Comparison of ENCODE assay signal across 8 cellular contexts in the genomic region with DNA sequence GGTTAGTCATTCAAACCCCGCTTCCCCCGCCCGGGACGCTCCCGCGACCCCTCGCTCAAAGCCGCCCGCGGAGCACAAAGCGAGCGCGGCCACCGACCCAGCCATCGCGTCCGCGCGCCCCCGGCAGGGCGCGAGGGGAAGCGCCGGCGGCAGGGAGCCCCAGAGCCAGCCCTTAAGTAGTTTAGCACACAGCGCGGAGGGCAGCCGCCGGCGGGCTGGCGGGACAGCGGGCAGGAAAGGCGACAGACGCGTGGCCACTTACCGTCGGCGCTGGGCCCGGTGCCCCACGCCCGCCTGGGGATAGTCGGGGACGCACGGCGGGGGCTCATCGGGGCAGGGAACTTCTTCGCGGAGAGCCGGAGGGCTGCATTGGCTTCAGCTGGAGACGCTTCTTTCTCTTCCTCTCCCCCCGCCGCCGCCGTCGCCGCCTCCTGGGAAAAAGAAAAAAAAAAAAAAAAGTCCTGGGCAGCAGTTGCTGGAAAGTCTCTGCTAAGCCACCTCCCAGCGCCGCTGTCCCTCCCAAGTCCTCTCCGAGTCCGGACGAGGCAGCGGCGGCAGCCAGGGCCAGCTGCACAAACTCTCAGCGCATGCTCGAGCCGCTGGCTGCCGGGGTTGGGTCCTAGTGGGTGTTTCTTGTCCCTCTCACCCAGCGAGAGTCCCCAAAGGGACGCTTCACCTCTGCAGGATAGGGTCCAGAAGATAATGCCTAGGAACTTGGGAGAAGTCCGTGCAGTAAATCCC. TPM values are rescaled to one million over a fixed set of nuclear protein-coding genes. Genes with fewer than 3 reads are reported as not detected.
DNase-seq lines count a peak whose midpoint lies in the region; ATAC-seq and TF ChIP-seq lines count a peak whose summit lies in the region.

A gene with protein sequence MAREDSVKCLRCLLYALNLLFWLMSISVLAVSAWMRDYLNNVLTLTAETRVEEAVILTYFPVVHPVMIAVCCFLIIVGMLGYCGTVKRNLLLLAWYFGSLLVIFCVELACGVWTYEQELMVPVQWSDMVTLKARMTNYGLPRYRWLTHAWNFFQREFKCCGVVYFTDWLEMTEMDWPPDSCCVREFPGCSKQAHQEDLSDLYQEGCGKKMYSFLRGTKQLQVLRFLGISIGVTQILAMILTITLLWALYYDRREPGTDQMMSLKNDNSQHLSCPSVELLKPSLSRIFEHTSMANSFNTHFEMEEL (minus strand): TSS at position 587 of the 741 bp plus-strand sequence. CDS start 1,381 bp downstream, outside the sequence.

- H3K79me1 ChIP-seq in mesenchymal stem cell (replicated peaks; ENCODE audit: low read length, poor library complexity, severe bottlenecking): peaks cover 4% of the 10 kb centered on the region

- H2AK5ac ChIP-seq in mesenchymal stem cell (ENCODE audit: low read length, severe bottlenecking): no peak within 1 kb of the TSS

- DNase-seq in CD4-positive, alpha-beta memory T cell: peak; percentile 25 to 38 (median 34)
- peak; percentile 73 to 81 for DNase-seq in NCI-H524 (lab: John Stamatoyannopoulos, UW)
- peak; percentile 72 for DNase-seq in activated CD8-positive, alpha-beta memory T cell treated with anti-CD3 and anti-CD28 coated beads for 24 hours
- peak; percentile 95 for DNase-seq in endodermal cell
- DNase-seq in mesenchymal stem cell: peak; percentile 93
- peak; percentile 65 for DNase-seq in stimulated activated CD8-positive, alpha-beta memory T cell treated with anti-CD3 and anti-CD28 coated beads, Interleukin-4, amount 100 ng/mL, for 48 hours

- ATAC-seq in GM19372 (IDR thresholded peaks at IDR 0.05; ENCODE audit: low read depth, unreplicated experiment): peak; percentile 79
- peak; percentile 74 for ATAC-seq in HG03442 (IDR thresholded peaks at IDR 0.05; ENCODE audit: unreplicated experiment)

- peak within 1 kb of the TSS; percentile 84 for H4K8ac ChIP-seq in mesenchymal stem cell (ENCODE audit: low read length)

- no peaks in the 10 kb centered on the region for H3K36me3 Mint-ChIP-seq in CD4-positive, alpha-beta memory T cell
- H3K36me3 Mint-ChIP-seq in endodermal cell (ENCODE audit: low read depth): peaks cover 13% of the 10 kb centered on the region

- H2BK12ac ChIP-seq in mesenchymal stem cell (ENCODE audit: low read length in 2 of 2): peak within 1 kb of the TSS in 1 of 2 experiments; percentile 98

- H4K91ac ChIP-seq in mesenchymal stem cell (ENCODE audit: low read length): peak within 1 kb of the TSS; percentile 83

- H3K9ac ChIP-seq in endodermal cell (ENCODE audit: extremely low read depth, low read length, poor library complexity, severe bottlenecking) (peak within 1 kb of the TSS; percentile 88), mesenchymal stem cell (ENCODE audit: low read length) (peak within 1 kb of the TSS; percentile 76)

- H2BK5ac ChIP-seq in mesenchymal stem cell (ENCODE audit: low read depth, low read length, poor library complexity, severe bottlenecking): peak within 1 kb of the TSS; percentile 74

- peak within 1 kb of the TSS; percentile 63 for H3K4me2 ChIP-seq in mesenchymal stem cell (ENCODE audit: low read length, poor library complexity, severe bottlenecking)

- peak within 1 kb of the TSS; percentile 86 for H2AFZ ChIP-seq in mesenchymal stem cell (ENCODE audit: low read depth, low read length)

- no peak within 1 kb of the TSS for H3K27ac Mint-ChIP-seq in CD4-positive, alpha-beta memory T cell
- peak within 1 kb of the TSS; percentile 95 for H3K27ac Mint-ChIP-seq in endodermal cell

- peaks cover 15% of the 10 kb centered on the region for H3K27me3 ChIP-seq in CD4-positive, alpha-beta memory T cell (ENCODE audit: insufficient read depth, low read length)
- no peaks in the 10 kb centered on the region for H3K27me3 ChIP-seq in endodermal cell (ENCODE audit: control insufficient read depth, insufficient read depth, low read length, poor library complexity, severe bottlenecking)
- no peaks in the 10 kb centered on the region for H3K27me3 ChIP-seq in mesenchymal stem cell (ENCODE audit: control insufficient read depth in 1 of 2, insufficient read depth in 1 of 2, low read length in 2 of 2)

- no peak within 1 kb of the TSS for H3K27ac ChIP-seq in CD4-positive, alpha-beta memory T cell (ENCODE audit: low read depth, low read length)
- peak within 1 kb of the TSS; percentile 98 for H3K27ac ChIP-seq in endodermal cell (ENCODE audit: low read depth, low read length)
- peak within 1 kb of the TSS; percentile 83 for H3K27ac ChIP-seq in mesenchymal stem cell (ENCODE audit: low read length, poor library complexity, severe bottlenecking)

- POLR2A ChIA-PET in CD4-positive, alpha-beta memory T cell (lab: Charles Lee; ENCODE audit: partially characterized antibody): no interaction called here

- peak within 1 kb of the TSS; percentile 8 to 32 for H3K4me3 ChIP-seq in CD4-positive, alpha-beta memory T cell (ENCODE audit: low read length in 2 of 2)
- H3K4me3 ChIP-seq in endodermal cell (ENCODE audit: low read length) (peak within 1 kb of the TSS; percentile 97), mesenchymal stem cell (ENCODE audit: insufficient read depth in 1 of 2, low read depth in 1 of 2, low read length in 2 of 2) (peak within 1 kb of the TSS; percentile 83 to 85)

- CTCF ChIA-PET in CD4-positive, alpha-beta memory T cell (lab: Charles Lee; ENCODE audit: partially characterized antibody): interaction anchor here (0.8 kb wide), 1 partner anchor 11 kb away, joined by 3 read pairs; no protein-coding TSS in a partner anchor

- peak; percentile 78 for TF ChIP-seq CTCF in endodermal cell (conservative IDR thresholded peaks at IDR 0.05)

- H2BK15ac ChIP-seq in mesenchymal stem cell (ENCODE audit: low read depth, poor library complexity, severe bottlenecking): peak within 1 kb of the TSS; percentile 33

- peak within 1 kb of the TSS; percentile 66 to 95 for H3K4ac ChIP-seq in mesenchymal stem cell (ENCODE audit: low read depth in 1 of 2, low read length in 2 of 2)

- peak within 1 kb of the TSS; percentile 93 to 97 for H3K14ac ChIP-seq in mesenchymal stem cell (ENCODE audit: low read length in 2 of 2)

- H3K9me3 Mint-ChIP-seq in CD4-positive, alpha-beta memory T cell: peaks cover 0 to 6% (median 0%) of the 10 kb centered on the region in 8 donors
- no peaks in the 10 kb centered on the region for H3K9me3 Mint-ChIP-seq in endodermal cell

- no peaks in the 10 kb centered on the region for H3K9me3 ChIP-seq in CD4-positive, alpha-beta memory T cell (ENCODE audit: control insufficient read depth in 1 of 2, low read length in 2 of 2)
- H3K9me3 ChIP-seq in endodermal cell (ENCODE audit: control insufficient read depth, low read length): no peaks in the 10 kb centered on the region
- H3K9me3 ChIP-seq in mesenchymal stem cell (ENCODE audit: control insufficient read depth, low read length): no peaks in the 10 kb centered on the region

- H3K4me3 Mint-ChIP-seq in CD4-positive, alpha-beta memory T cell: peak within 1 kb of the TSS; percentile 81 to 96 (median 90)
- peak within 1 kb of the TSS; percentile 83 for H3K4me3 Mint-ChIP-seq in endodermal cell

- intact Hi-C loops in CD4-positive, alpha-beta memory T cell (cut with micrococcal nuclease): loop anchor here (5.0 kb wide), 1 partner anchor 95 kb away; a partner anchor contains a TSS

- no peaks in the 10 kb centered on the region for H3K36me3 ChIP-seq in CD4-positive, alpha-beta memory T cell (ENCODE audit: insufficient read depth, low read length)
- peaks cover 19% of the 10 kb centered on the region for H3K36me3 ChIP-seq in endodermal cell (ENCODE audit: control insufficient read depth, insufficient read depth, low read length)
- no peaks in the 10 kb centered on the region for H3K36me3 ChIP-seq in mesenchymal stem cell (ENCODE audit: control insufficient read depth in 1 of 2, insufficient read depth in 2 of 2, low read depth in 1 of 2, low read length in 2 of 2)

- H3K27me3 Mint-ChIP-seq in CD4-positive, alpha-beta memory T cell: peaks cover 33 to 55% of the 10 kb centered on the region in 2 donors
- no peaks in the 10 kb centered on the region for H3K27me3 Mint-ChIP-seq in endodermal cell (ENCODE audit: insufficient read depth)

- H3K4me1 ChIP-seq in CD4-positive, alpha-beta memory T cell (ENCODE audit: insufficient read depth, low read length): peaks cover 13% of the 10 kb centered on the region
- H3K4me1 ChIP-seq in endodermal cell (ENCODE audit: control insufficient read depth, insufficient read depth, low read length) (peaks cover 11% of the 10 kb centered on the region), mesenchymal stem cell (ENCODE audit: control insufficient read depth, insufficient read depth, low read depth, low read length) (peaks cover 4% of the 10 kb centered on the region)

- peaks cover 9 to 17% (median 12%) of the 10 kb centered on the region in 4 donors for H3K4me1 Mint-ChIP-seq in CD4-positive, alpha-beta memory T cell
- peaks cover 28% of the 10 kb centered on the region for H3K4me1 Mint-ChIP-seq in endodermal cell

- peak within 1 kb of the TSS; percentile 21 for H2BK120ac ChIP-seq in mesenchymal stem cell (ENCODE audit: low read depth, low read length)

- H3K18ac ChIP-seq in mesenchymal stem cell (ENCODE audit: low read depth in 1 of 2, low read length in 2 of 2): peak within 1 kb of the TSS; percentile 93 to 97

- 0 to 1% methylated on average over 19 to 70 of the region's 70 CpGs for WGBS in endodermal cell (ENCODE audit: insufficient coverage in 1 of 2, insufficient read length in 1 of 2), 2 experiments
- under 1% methylated on average over 54 of the region's 70 CpGs for WGBS in mesenchymal stem cell

- H3K23ac ChIP-seq in mesenchymal stem cell (ENCODE audit: low read length in 2 of 2): peak within 1 kb of the TSS; percentile 37 to 97

RNA-seq across cellular contexts. Expression of the gene that starts here (rescaled TPM):
- total RNA-seq in CD4-positive, alpha-beta memory T cell: not detected
- polyA plus RNA-seq in CD4-positive, alpha-beta memory T cell: not detected
- total RNA-seq in endodermal cell: 10 to 100 TPM; 35.6 to 50.3 TPM
- polyA plus RNA-seq in endodermal cell (2013, experiment 1 of 2): 23.5 TPM
- polyA plus RNA-seq in endodermal cell (2013, experiment 2 of 2): 29.6 TPM
- 22.9 TPM for polyA plus RNA-seq in mesenchymal stem cell (2013, experiment 1 of 2)
- 25.0 TPM for polyA plus RNA-seq in mesenchymal stem cell (2013, experiment 2 of 2)

Comparison
In these comparisons a context has a peak if more than half of its experiments do, and no peak if none do; other contexts are left out.
1. RNA of the gene that starts here (total RNA-seq): 35.6 to 50.3 TPM in endodermal cell; not detected in CD4-positive, alpha-beta memory T cell; every median in the first group is over 10 times any median in the second.
2. Peak in DNase-seq and H3K4me3 ChIP-seq in CD4-positive, alpha-beta memory T cell; RNA of the gene not detected or under 1 TPM.
3. DNase-seq: peak in every context shown above with its lines; median percentile 95 in endodermal cell; 93 in mesenchymal stem cell; 77 in NCI-H524; 72 in activated CD8-positive, alpha-beta memory T cell treated with anti-CD3 and anti-CD28 coated beads for 24 hours; 65 in stimulated activated CD8-positive, alpha-beta memory T cell treated with anti-CD3 and anti-CD28 coated beads, Interleukin-4, amount 100 ng/mL, for 48 hours; 34 in CD4-positive, alpha-beta memory T cell.
4. H3K4me3 ChIP-seq: peak in every context shown above with its lines; median percentile 97 in endodermal cell; 84 in mesenchymal stem cell; 20 in CD4-positive, alpha-beta memory T cell.